In the genomic region with DNA sequence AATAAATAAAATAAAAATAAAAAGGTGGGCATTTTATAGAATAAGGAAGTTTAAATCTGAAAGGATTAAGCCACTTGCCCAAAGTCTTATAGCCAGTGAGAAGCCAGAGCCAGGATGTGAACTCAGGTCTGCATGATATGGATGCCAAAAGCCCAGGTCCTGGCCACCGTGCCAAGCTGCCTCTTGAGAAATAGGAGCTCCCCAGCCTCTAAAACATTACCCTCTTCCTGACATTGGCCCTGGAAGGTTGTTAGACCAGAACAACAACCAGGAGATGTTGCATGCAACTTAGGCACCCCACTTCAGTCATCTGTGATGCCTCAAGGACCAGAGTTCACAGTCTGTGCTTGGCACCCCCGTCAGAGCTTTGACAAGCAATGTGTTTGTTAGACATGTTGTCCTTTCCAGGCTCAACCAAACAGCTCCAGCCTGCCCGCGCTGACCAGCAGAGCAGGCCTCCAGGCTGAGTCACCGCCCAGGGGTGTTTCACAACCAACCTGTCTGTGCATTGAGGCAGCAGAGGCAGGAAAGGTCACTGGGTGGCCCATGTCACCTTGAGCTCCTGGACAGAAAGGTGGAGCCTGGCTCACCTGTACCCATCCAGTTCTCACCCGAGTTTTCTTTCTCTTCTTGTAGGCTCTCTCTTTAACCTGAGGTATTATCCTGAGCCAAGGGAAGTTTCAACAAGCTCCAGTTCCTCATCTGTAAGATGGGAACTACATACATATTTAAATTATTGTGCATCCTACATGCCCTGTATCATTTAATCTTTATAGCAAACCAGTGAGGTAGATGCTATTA, we compare ENCODE assay signal across 13 cellular contexts. TPM values are rescaled to one million over a fixed set of nuclear protein-coding genes. Genes with fewer than 3 reads are reported as not detected.
A peak's percentile ranks its signal among the peaks of the same experiment; 100 is the strongest.
DNase-seq lines count a peak whose midpoint lies in the region; ATAC-seq, FAIRE-seq and TF ChIP-seq lines count a peak whose summit lies in the region.
"Had no signal": no experiment of that assay in that cellular context is flagged by ENCODE, and none has a peak within 500 bp of the region (broad histone marks: within the 10 kb centered on the region; RNA-seq: fewer than 3 reads in every experiment).

No MANE protein-coding gene starts in this region.

- peak; percentile 9 for DNase-seq in NCI-H2196 (lab: John Stamatoyannopoulos, UW; ENCODE audit: unreplicated experiment)
- no peak for DNase-seq in NCI-H2196 treated with DMSO at 0.1 percent for 48 hours (lab: John Stamatoyannopoulos, UW; ENCODE audit: unreplicated experiment)
- DNase-seq in astrocyte (ENCODE audit: low read depth) = peak; percentile 28
- DNase-seq in kidney = peak; percentile 94
- DNase-seq in ureter (ENCODE audit: low spot score) = peak; percentile 75
- no peak for DNase-seq in activated T-cell treated with anti-CD3 and anti-CD28 coated beads, Interleukin-2, amount 50 U/mL, for 48 hours
- no peak for DNase-seq in NAMALWA (ENCODE audit: low spot score)
- DNase-seq: activated naive CD8-positive, alpha-beta T cell treated with anti-CD3 and anti-CD28 coated beads for 36 hours; NCI-H1417 treated with DMSO at 0.1 percent for 48 hours had no signal

- no peak overlapping the region for H3K9ac ChIP-seq in astrocyte (ENCODE audit: low read length)
- H3K9ac ChIP-seq in kidney (ENCODE audit: low read length in 2 of 2) = no peak overlapping the region

- H3K4me2 ChIP-seq in astrocyte (ENCODE audit: low read length) = no peak overlapping the region

- no peaks in the 10 kb centered on the region for H3K27me3 Mint-ChIP-seq in astrocyte (ENCODE audit: low read depth, unreplicated experiment)
- H3K27me3 Mint-ChIP-seq: activated naive CD8-positive, alpha-beta T cell treated with anti-CD3 and anti-CD28 coated beads for 36 hours had no signal

- H3K4me3 Mint-ChIP-seq in astrocyte (ENCODE audit: unreplicated experiment) = no peak overlapping the region
- H3K4me3 Mint-ChIP-seq: activated naive CD8-positive, alpha-beta T cell treated with anti-CD3 and anti-CD28 coated beads for 36 hours; T-helper 2 cell treated with Interferon-gamma antibody and Interleukin-4, amounts not matched to agents 5 μg/mL and 100 μg/mL, for 36 hours had no signal

- H3K79me2 ChIP-seq in astrocyte (ENCODE audit: insufficient read depth, low read length) = no peaks in the 10 kb centered on the region

- peaks cover 4% of the 10 kb centered on the region for H3K4me1 Mint-ChIP-seq in astrocyte (ENCODE audit: low read depth, unreplicated experiment)
- H3K4me1 Mint-ChIP-seq: activated naive CD8-positive, alpha-beta T cell treated with anti-CD3 and anti-CD28 coated beads for 36 hours had no signal

- H3K4me3 ChIP-seq in astrocyte (ENCODE audit: insufficient read depth, low read depth, low read length) (no peak overlapping the region), kidney (ENCODE audit: low read length in 2 of 2) (no peak overlapping the region)

- H3K9me3 Mint-ChIP-seq in astrocyte (ENCODE audit: unreplicated experiment) = no peaks in the 10 kb centered on the region
- H3K9me3 Mint-ChIP-seq: activated naive CD8-positive, alpha-beta T cell treated with anti-CD3 and anti-CD28 coated beads for 36 hours; T-helper 2 cell treated with Interferon-gamma antibody and Interleukin-4, amounts not matched to agents 5 μg/mL and 100 μg/mL, for 36 hours had no signal

- H3K36me3 Mint-ChIP-seq in astrocyte (ENCODE audit: low read depth, unreplicated experiment) = no peaks in the 10 kb centered on the region
- H3K36me3 Mint-ChIP-seq: activated naive CD8-positive, alpha-beta T cell treated with anti-CD3 and anti-CD28 coated beads for 36 hours had no signal

- no peak for FAIRE-seq in astrocyte (lab: Jason Lieb, UNC)
- FAIRE-seq in kidney (lab: Jason Lieb, UNC) = no peak
- FAIRE-seq: A204.1 had no signal

- no peaks in the 10 kb centered on the region for H4K20me1 ChIP-seq in astrocyte (ENCODE audit: insufficient read depth, low read length)

- H3K4me1 ChIP-seq in astrocyte (ENCODE audit: insufficient read depth, low read length) = no peaks in the 10 kb centered on the region
- peaks cover 0 to 4% of the 10 kb centered on the region in 2 donors for H3K4me1 ChIP-seq in kidney (ENCODE audit: control insufficient read depth in 1 of 2, insufficient read depth in 1 of 2, low read depth in 1 of 2, low read length in 2 of 2)

- TF ChIP-seq CTCF in astrocyte (IDR thresholded peaks at IDR 0.05; ENCODE audit: insufficient read depth, low read depth, low read length) (no peak), kidney (IDR thresholded peaks at IDR 0.05; ENCODE audit: borderline replicate concordance, extremely low read depth, insufficient read depth) (no peak)

- H3K27me3 ChIP-seq in astrocyte (ENCODE audit: insufficient read depth, low read length) = no peaks in the 10 kb centered on the region

- H3K9me3 ChIP-seq in astrocyte (ENCODE audit: insufficient read depth, low read depth, low read length) (no peaks in the 10 kb centered on the region), kidney (ENCODE audit: control insufficient read depth in 1 of 2, low read length in 2 of 2) (no peaks in the 10 kb centered on the region)

- ATAC-seq in GM21717 (IDR thresholded peaks at IDR 0.05; ENCODE audit: unreplicated experiment) = no peak
- ATAC-seq: sciatic nerve had no signal

- H3K27ac ChIP-seq in astrocyte (ENCODE audit: low read depth, low read length) = no peak overlapping the region
- no peak overlapping the region for H3K27ac ChIP-seq in kidney (ENCODE audit: low read depth in 2 of 2, low read length in 2 of 2)

- intact Hi-C loops in kidney (cut with DNase I) = no loop called here

- no peak overlapping the region for H3K27ac Mint-ChIP-seq in astrocyte (ENCODE audit: unreplicated experiment)
- H3K27ac Mint-ChIP-seq: activated naive CD8-positive, alpha-beta T cell treated with anti-CD3 and anti-CD28 coated beads for 36 hours; T-helper 2 cell treated with Interferon-gamma antibody and Interleukin-4, amounts not matched to agents 5 μg/mL and 100 μg/mL, for 36 hours had no signal

- no peak overlapping the region for H2AFZ ChIP-seq in astrocyte (ENCODE audit: low read depth, low read length)

- no peaks in the 10 kb centered on the region for H3K36me3 ChIP-seq in astrocyte (ENCODE audit: insufficient read depth, low read length)
- H3K36me3 ChIP-seq in kidney (ENCODE audit: control insufficient read depth in 1 of 2, insufficient read depth in 2 of 2, low read length in 2 of 2) = no peaks in the 10 kb centered on the region

RNA-seq across cellular contexts. Expression of a gene that starts 14.9 kb away (rescaled TPM):
- 10.4 and 11.6 TPM in 2 replicates for total RNA-seq in astrocyte
- total RNA-seq in kidney = 14.6 TPM
- 13.2 TPM for polyA plus RNA-seq in kidney (ENCODE audit: insufficient read depth, low read depth, low replicate concordance)
- total RNA-seq in ureter = 14.4 TPM

RNA-seq across cellular contexts. Expression of a gene that starts 54.6 kb away (rescaled TPM):
- 74.6 and 78.3 TPM in 2 replicates for total RNA-seq in astrocyte
- total RNA-seq in kidney = 19.4 TPM
- polyA plus RNA-seq in kidney (ENCODE audit: insufficient read depth, low read depth, low replicate concordance) = 22.7 TPM
- total RNA-seq in ureter = 20.4 TPM

RNA-seq across cellular contexts. Expression of a gene that starts 55.6 kb away (rescaled TPM):
- total RNA-seq in astrocyte (72.6 and 78.5 TPM in 2 replicates), kidney (51.5 TPM), ureter (44.1 TPM)
- 23.2 TPM for polyA plus RNA-seq in kidney (ENCODE audit: insufficient read depth, low read depth, low replicate concordance)

Comparison
In these comparisons a context has a peak if more than half of its experiments do, and no peak if none do; other contexts are left out.
1. DNase-seq: peak in NCI-H2196 (single experiment), astrocyte (single experiment), kidney (single experiment) and ureter (single experiment); none in NCI-H2196 treated with DMSO at 0.1 percent for 48 hours (single experiment), activated T-cell treated with anti-CD3 and anti-CD28 coated beads, Interleukin-2, amount 50 U/mL, for 48 hours (0 of 2) and NAMALWA (single experiment).